ENCODE assay signal across 19 cellular contexts in the genomic region with DNA sequence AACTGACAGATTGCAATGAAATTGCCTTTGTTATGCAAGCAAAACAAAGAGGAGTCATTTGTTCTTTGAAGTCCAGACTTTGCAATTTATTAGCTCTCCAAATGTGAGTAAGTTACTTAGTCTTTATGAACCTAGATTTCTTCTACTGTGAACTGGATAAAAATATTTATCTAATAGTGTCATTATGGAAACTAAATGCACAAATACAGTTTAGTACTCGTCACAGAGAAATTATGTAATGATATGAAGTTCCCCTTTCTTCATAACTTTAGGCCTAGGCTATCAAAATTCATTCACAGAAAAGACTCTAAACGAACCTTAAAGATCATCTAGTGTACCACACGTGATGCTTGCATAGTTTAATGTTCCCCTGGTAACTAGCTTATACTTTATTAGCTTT.
"Had no signal": no experiment of that assay in that cellular context is flagged by ENCODE, and none has a peak within 500 bp of the region (broad histone marks: within the 10 kb centered on the region; RNA-seq: fewer than 3 reads in every experiment).

No MANE protein-coding gene starts in this region.

- H3K27ac ChIP-seq: left lung, right atrium auricular region, uterus had no signal

- H3K36me3 ChIP-seq: gastroesophageal sphincter, left lung, right atrium auricular region, tibial nerve, uterus had no signal

- H3K36me3 Mint-ChIP-seq: activated naive CD4-positive, alpha-beta T cell treated with anti-CD3 and anti-CD28 coated beads, Interleukin-2, amount 10 ng/mL, durations not matched to agents 7 days and 5 days; natural killer cell had no signal

- H3K9me3 Mint-ChIP-seq: activated CD4-positive, alpha-beta memory T cell treated with anti-CD3 and anti-CD28 coated beads, Interleukin-2, amount 10 ng/mL, durations not matched to agents 7 days and 5 days; activated naive CD4-positive, alpha-beta T cell treated with anti-CD3 and anti-CD28 coated beads, Interleukin-2, amount 10 ng/mL, durations not matched to agents 7 days and 5 days; activated T-cell treated with anti-CD3 and anti-CD28 coated beads, Interleukin-2, amount 50 U/mL, for 24 hours; endodermal cell; natural killer cell had no signal

- H3K4me3 Mint-ChIP-seq: activated CD4-positive, alpha-beta memory T cell treated with anti-CD3 and anti-CD28 coated beads, Interleukin-2, amount 10 ng/mL, durations not matched to agents 7 days and 5 days; activated naive CD4-positive, alpha-beta T cell treated with anti-CD3 and anti-CD28 coated beads, Interleukin-2, amount 10 ng/mL, durations not matched to agents 7 days and 5 days; activated T-cell treated with anti-CD3 and anti-CD28 coated beads, Interleukin-2, amount 50 U/mL, for 24 hours; endodermal cell; natural killer cell had no signal

- H3K27me3 Mint-ChIP-seq: progenitor cell of endocrine pancreas had no signal

- H3K27me3 ChIP-seq: gastroesophageal sphincter, left lung, right atrium auricular region, tibial nerve, uterus had no signal

- H3K4me1 ChIP-seq: uterus had no signal

- DNase-seq: activated CD4-positive, alpha-beta memory T cell treated with anti-CD3 and anti-CD28 coated beads, Interleukin-2, amount 10 ng/mL, durations not matched to agents 7 days and 5 days; activated CD4-positive, alpha-beta T cell treated with anti-CD3 and anti-CD28 coated beads for 4 hours; activated naive CD4-positive, alpha-beta T cell treated with anti-CD3 and anti-CD28 coated beads, Interleukin-2, amount 10 ng/mL, durations not matched to agents 7 days and 5 days; activated T-cell treated with anti-CD3 and anti-CD28 coated beads, Interleukin-2, amount 50 U/mL, for 24 hours; endodermal cell; erythroblast; islet precursor cell; left lung; mammary epithelial cell; natural killer cell; stimulated activated CD4-positive, alpha-beta T cell treated with anti-CD3 and anti-CD28 coated beads, Interleukin-4, amount 100 ng/mL, for 24 hours; stimulated activated naive CD4-positive, alpha-beta T cell; T1000; uterus had no signal

- ATAC-seq: gastroesophageal sphincter, left lung, natural killer cell had no signal

- H3K4me1 Mint-ChIP-seq: activated naive CD4-positive, alpha-beta T cell treated with anti-CD3 and anti-CD28 coated beads, Interleukin-2, amount 10 ng/mL, durations not matched to agents 7 days and 5 days; natural killer cell had no signal

- H3K27ac Mint-ChIP-seq: activated CD4-positive, alpha-beta memory T cell treated with anti-CD3 and anti-CD28 coated beads, Interleukin-2, amount 10 ng/mL, durations not matched to agents 7 days and 5 days; activated naive CD4-positive, alpha-beta T cell treated with anti-CD3 and anti-CD28 coated beads, Interleukin-2, amount 10 ng/mL, durations not matched to agents 7 days and 5 days; activated T-cell treated with anti-CD3 and anti-CD28 coated beads, Interleukin-2, amount 50 U/mL, for 24 hours; endodermal cell; natural killer cell; progenitor cell of endocrine pancreas had no signal

- H3K4me3 ChIP-seq: gastroesophageal sphincter, left lung, right atrium auricular region, skin epidermis, tibial nerve, uterus had no signal

- H3K9me3 ChIP-seq: gastroesophageal sphincter, left lung, right atrium auricular region, tibial nerve, uterus had no signal
